In the genomic region with DNA sequence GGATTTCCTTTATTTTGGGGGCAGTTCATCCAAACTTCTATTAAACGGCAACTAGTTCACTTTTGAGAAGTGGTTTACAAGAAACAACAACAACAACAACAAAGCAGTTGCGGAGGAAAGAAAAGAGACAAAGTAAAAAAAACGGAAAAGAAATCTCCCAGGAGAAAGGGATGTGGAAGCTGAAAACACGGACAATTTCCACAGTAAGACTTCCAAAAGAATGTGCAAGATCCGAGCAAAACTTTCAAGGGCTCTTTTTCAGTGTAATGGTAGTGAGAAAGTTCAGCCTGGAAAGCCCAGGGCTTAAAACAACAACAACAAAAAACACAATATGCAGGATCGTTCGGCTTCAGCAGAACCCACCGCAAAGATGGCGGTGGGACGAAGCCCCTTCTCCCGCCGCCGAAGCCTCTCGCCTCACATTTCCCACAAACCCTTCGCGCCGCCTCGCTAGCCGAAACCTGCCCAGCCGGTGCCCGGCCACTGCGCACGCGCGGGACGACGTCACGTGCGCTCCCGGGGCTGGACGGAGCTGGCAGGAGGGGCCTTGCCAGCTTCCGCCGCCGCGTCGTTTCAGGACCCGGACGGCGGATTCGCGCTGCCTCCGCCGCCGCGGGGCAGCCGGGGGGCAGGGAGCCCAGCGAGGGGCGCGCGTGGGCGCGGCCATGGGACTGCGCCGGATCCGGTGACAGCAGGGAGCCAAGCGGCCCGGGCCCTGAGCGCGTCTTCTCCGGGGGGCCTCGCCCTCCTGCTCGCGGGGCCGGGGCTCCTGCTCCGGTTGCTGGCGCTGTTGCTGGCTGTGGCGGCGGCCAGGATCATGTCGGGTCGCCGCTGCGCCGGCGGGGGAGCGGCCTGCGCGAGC, we compare ENCODE assay signal across 8 cellular contexts.
A peak's percentile ranks its signal among the peaks of the same experiment; 100 is the strongest.
DNase-seq lines count a peak whose midpoint lies in the region; ATAC-seq and TF ChIP-seq lines count a peak whose summit lies in the region.

Gene TNKS2, plus strand, starts transcription at position 553 of the 862 bp plus-strand sequence. Its CDS starts 265 bp downstream, at position 818.

- peak within 1 kb of the TSS; percentile 96 for H3K4me3 ChIP-seq in GM08714 (ENCODE audit: low read length)

- peaks cover 11% of the 10 kb centered on the region for H3K36me3 Mint-ChIP-seq in activated naive CD4-positive, alpha-beta T cell treated with anti-CD3 and anti-CD28 coated beads, Interleukin-2, amount 50 U/mL, for 24 hours

- no peaks in the 10 kb centered on the region for H3K9me3 Mint-ChIP-seq in activated naive CD4-positive, alpha-beta T cell treated with anti-CD3 and anti-CD28 coated beads, Interleukin-2, amount 50 U/mL, for 24 hours

- peak within 1 kb of the TSS; percentile 94 for H3K4me3 Mint-ChIP-seq in activated naive CD4-positive, alpha-beta T cell treated with anti-CD3 and anti-CD28 coated beads, Interleukin-2, amount 50 U/mL, for 24 hours

- peaks cover 69% of the 10 kb centered on the region for H3K4me1 Mint-ChIP-seq in activated naive CD4-positive, alpha-beta T cell treated with anti-CD3 and anti-CD28 coated beads, Interleukin-2, amount 50 U/mL, for 24 hours

- peak; percentile 82 for ATAC-seq in HG02571 (IDR thresholded peaks at IDR 0.05; ENCODE audit: unreplicated experiment)
- peak; percentile 95 for ATAC-seq in SK-N-SH treated with all-trans-retinoic acid at 6 μM for 48 hours

- no peaks in the 10 kb centered on the region for H3K27me3 Mint-ChIP-seq in activated naive CD4-positive, alpha-beta T cell treated with anti-CD3 and anti-CD28 coated beads, Interleukin-2, amount 50 U/mL, for 24 hours

- DNase-seq in NCI-H1048 (lab: John Stamatoyannopoulos, UW) (peak; percentile 87), globus pallidus (ENCODE audit: low spot score) (peak; percentile 90), nucleus accumbens (lab: John Stamatoyannopoulos, UW) (peak; percentile 18 to 94 (median 85)), superior temporal gyrus (ENCODE audit: extremely low spot score) (peak; percentile 94)

- H3K27ac Mint-ChIP-seq in activated naive CD4-positive, alpha-beta T cell treated with anti-CD3 and anti-CD28 coated beads, Interleukin-2, amount 50 U/mL, for 24 hours: peak within 1 kb of the TSS; percentile 93

TF ChIP-seq in SK-N-SH treated with all-trans-retinoic acid at 6 μM for 48 hours, 23 proteins besides CTCF, POLR2A, EP300 and RAD21:
- TF ChIP-seq ZNF565 (CRISPR knock-in tag; conservative IDR thresholded peaks at IDR 0.05; ENCODE audit: low read depth) (no peak), ZFP3 (CRISPR knock-in tag; IDR thresholded peaks at IDR 0.05) (0 out of 2 replicates have a peak, but pooled peaks have one; percentile 34), BACH2 (CRISPR knock-in tag; IDR thresholded peaks at IDR 0.05; ENCODE audit: borderline replicate concordance) (0 out of 2 replicates have a peak, but pooled peaks have one; percentile 39)

Comparison
In these comparisons a context has a peak if more than half of its experiments do, and no peak if none do; other contexts are left out.
1. Peak in every context shown above with its lines: DNase-seq, ATAC-seq and H3K4me3 ChIP-seq.